ENCODE assay signal across 15 cellular contexts in genomic region chr18:23938046-23938756, GRCh38.
DNase-seq lines count a peak whose midpoint lies in the region; ATAC-seq, FAIRE-seq and TF ChIP-seq lines count a peak whose summit lies in the region.
"Had no signal": no experiment of that assay in that cellular context is flagged by ENCODE, and none has a peak within 500 bp of the region (broad histone marks: within the 10 kb centered on the region; RNA-seq: fewer than 3 reads in every experiment).

No MANE protein-coding gene starts in this region.

- no peaks in the 10 kb centered on the region for H3K9me3 Mint-ChIP-seq in T-cell
- no peaks in the 10 kb centered on the region for H3K9me3 Mint-ChIP-seq in H9
- H3K9me3 Mint-ChIP-seq: nephron progenitor cell had no signal

- H2BK5ac ChIP-seq in H9 (ENCODE audit: insufficient read length, low read length): no peak overlapping the region

- H2AK5ac ChIP-seq in H9 (ENCODE audit: insufficient read length, low read length): no peak overlapping the region

- no peak overlapping the region for H4K8ac ChIP-seq in H9 (replicated peaks; ENCODE audit: insufficient read length, low read depth, low read length)

- no peak overlapping the region for H4K5ac ChIP-seq in H9 (ENCODE audit: insufficient read length, low read depth, low read length)

- peak; percentile 88 for FAIRE-seq in GM12891 (lab: Jason Lieb, UNC)

- no peaks in the 10 kb centered on the region for H3K79me2 ChIP-seq in H9 (ENCODE audit: insufficient read depth, low read length)

- no peak overlapping the region for H3K18ac ChIP-seq in H9 (ENCODE audit: insufficient read length, low read depth, low read length)

- no peaks in the 10 kb centered on the region for H3K4me1 ChIP-seq in H9 (ENCODE audit: insufficient read depth, low read length)
- H3K4me1 ChIP-seq: HAP-1, sigmoid colon had no signal

- no peak overlapping the region for H4K91ac ChIP-seq in H9 (ENCODE audit: insufficient read length, low read depth, low read length)

- POLR2A ChIA-PET in T-cell (lab: Charles Lee): no interaction called here

- H3K4me2 ChIP-seq in H9 (ENCODE audit: insufficient read depth, insufficient read length, low read length): no peak overlapping the region

- peak overlapping the region in 2 of 3 donors; percentile 37 to 53 for H3K4me3 Mint-ChIP-seq in T-cell
- no peak overlapping the region for H3K4me3 Mint-ChIP-seq in H9
- H3K4me3 Mint-ChIP-seq: nephron progenitor cell had no signal

- H3K23me2 ChIP-seq in H9 (ENCODE audit: insufficient read length, low read depth, low read length, poor library complexity, severe bottlenecking): no peaks in the 10 kb centered on the region

- H3K27ac Mint-ChIP-seq in T-cell (peak overlapping the region in 1 of 2 donors; percentile 72), H9 (peak overlapping the region in 1 of 3 experiments; percentile 59; a peak in 1 of 7 replicates)
- H3K27ac Mint-ChIP-seq: nephron progenitor cell had no signal

- H3K23ac ChIP-seq in H9 (ENCODE audit: insufficient read length, low read depth, low read length): no peak overlapping the region

- no peak overlapping the region for H2BK12ac ChIP-seq in H9 (ENCODE audit: insufficient read length, low read depth, low read length)

- no peak overlapping the region for H2BK15ac ChIP-seq in H9 (ENCODE audit: low read depth, low read length)

- no peaks in the 10 kb centered on the region for H3K27me3 ChIP-seq in H9 (ENCODE audit: insufficient read depth, low read length)
- H3K27me3 ChIP-seq: heart right ventricle, sigmoid colon had no signal

- TF ChIP-seq CTCF in H9 (conservative IDR thresholded peaks at IDR 0.05): no peak

- ATAC-seq in GM21423 (IDR thresholded peaks at IDR 0.05; ENCODE audit: unreplicated experiment) (peak; percentile 56), T-cell (replicated peaks in 1 of 4) (peak; percentile 54 to 86 (median 76))
- ATAC-seq: left colon had no signal

- H3K27ac ChIP-seq in caudate nucleus (ENCODE audit: low read depth, low read length) (no peak overlapping the region), H9 (ENCODE audit: insufficient read length, low read depth, low read length) (no peak overlapping the region)
- H3K27ac ChIP-seq: heart right ventricle, sigmoid colon had no signal

- no peak overlapping the region for H2AFZ ChIP-seq in H9 (ENCODE audit: low read length)

- H4K20me1 ChIP-seq in H9 (ENCODE audit: control insufficient read depth, insufficient read depth, insufficient read length): no peaks in the 10 kb centered on the region

- no peaks in the 10 kb centered on the region for H3K36me3 Mint-ChIP-seq in T-cell
- H3K36me3 Mint-ChIP-seq in H9 (ENCODE audit: insufficient read depth in 1 of 3, low read depth in 3 of 3): no peaks in the 10 kb centered on the region

- no peaks in the 10 kb centered on the region for H3K27me3 Mint-ChIP-seq in T-cell
- peaks cover 1% of the 10 kb centered on the region; the same call in 1 of the 2 replicates for H3K27me3 Mint-ChIP-seq in H9 (ENCODE audit: low read depth)

- H3K4me1 Mint-ChIP-seq in T-cell: peaks cover 68 to 77% (median 75%) of the 10 kb centered on the region in 3 donors
- peaks cover 5% of the 10 kb centered on the region in 2 experiments; a peak in 3 of 4 replicates for H3K4me1 Mint-ChIP-seq in H9
- H3K4me1 Mint-ChIP-seq: nephron progenitor cell had no signal

- no peaks in the 10 kb centered on the region for H3K9me3 ChIP-seq in H9 (ENCODE audit: control insufficient read depth, low read depth, low read length)
- H3K9me3 ChIP-seq: HAP-1, heart right ventricle, sigmoid colon had no signal

- H2BK20ac ChIP-seq in H9 (ENCODE audit: low read depth, low read length, poor library complexity, severe bottlenecking): no peak overlapping the region

- no peak overlapping the region for H3K56ac ChIP-seq in H9 (ENCODE audit: insufficient read length, low read depth, low read length)

- no peak overlapping the region for H3K9ac ChIP-seq in H9 (ENCODE audit: extremely low read depth, insufficient read length, low read length)

- DNase-seq in GM12891 (ENCODE audit: insufficient read length, low spot score): peak; percentile 37
- DNase-seq in T-cell: peak in 4 of 34 experiments; percentile 3 to 30 (median 10)
- DNase-seq in islet precursor cell: peak; percentile 28
- DNase-seq in NCI-H345 treated with DMSO at 0.1 percent for 48 hours (lab: John Stamatoyannopoulos, UW; ENCODE audit: unreplicated experiment): no peak
- DNase-seq in caudate nucleus (lab: John Stamatoyannopoulos, UW): no peak
- DNase-seq in H9: no peak
- DNase-seq: activated CD8-positive, alpha-beta memory T cell treated with anti-CD3 and anti-CD28 coated beads for 24 hours; Calu3; heart right ventricle; left colon; NCI-H2081; nephron progenitor cell; sigmoid colon had no signal

- no CpG with 5 or more reads among the region's 11 CpGs for WGBS in H9 (ENCODE audit: extremely low coverage, insufficient read length, low lambda C conversion rate)

- CTCF ChIA-PET in T-cell (lab: Charles Lee): interaction anchor here (0.6 to 1.8 kb wide), 3 partner anchors 12 to 415 kb away, joined by 3 to 4 read pairs (median 4); no protein-coding TSS in a partner anchor

- H2BK120ac ChIP-seq in H9 (ENCODE audit: low read depth, low read length, poor library complexity, severe bottlenecking): no peak overlapping the region

- TF ChIP-seq POLR2A in GM12891 (IDR thresholded peaks at IDR 0.05; ENCODE audit: low read depth, low read length): no peak

- no peak overlapping the region for H3K4ac ChIP-seq in H9 (ENCODE audit: low read depth, low read length)

- no peaks in the 10 kb centered on the region for H3K79me1 ChIP-seq in H9 (ENCODE audit: insufficient read depth, low read depth, low read length, poor library complexity, severe bottlenecking)

- no peak overlapping the region for H3K14ac ChIP-seq in H9 (ENCODE audit: insufficient read depth, low read length)

- no peak overlapping the region for H3T11ph ChIP-seq in H9 (ENCODE audit: low read length)

TF ChIP-seq in GM12891, 5 proteins besides CTCF, POLR2A, EP300 and RAD21:
- TF ChIP-seq SPI1 (IDR thresholded peaks at IDR 0.05; ENCODE audit: low read depth, low read length) (0 out of 2 replicates have a peak, but pooled peaks have one; percentile 31), POU2F2 (IDR thresholded peaks at IDR 0.05; ENCODE audit: low read depth, low read length) (no peak)

Comparison
In these comparisons a context has a peak if more than half of its experiments do, and no peak if none do; other contexts are left out.
1. DNase-seq: peak in GM12891 (single experiment) and islet precursor cell (single experiment); none in NCI-H345 treated with DMSO at 0.1 percent for 48 hours (single experiment), caudate nucleus (0 of 61) and H9 (single experiment).
2. H3K4me3 Mint-ChIP-seq: peak in T-cell (2 of 3); none in H9 (0 of 2).